ENCODE assay signal across 1 cellular context in genomic region chr16:401468-402348, GRCh38.
TF ChIP-seq lines count a peak whose summit lies in the region.

A gene with protein sequence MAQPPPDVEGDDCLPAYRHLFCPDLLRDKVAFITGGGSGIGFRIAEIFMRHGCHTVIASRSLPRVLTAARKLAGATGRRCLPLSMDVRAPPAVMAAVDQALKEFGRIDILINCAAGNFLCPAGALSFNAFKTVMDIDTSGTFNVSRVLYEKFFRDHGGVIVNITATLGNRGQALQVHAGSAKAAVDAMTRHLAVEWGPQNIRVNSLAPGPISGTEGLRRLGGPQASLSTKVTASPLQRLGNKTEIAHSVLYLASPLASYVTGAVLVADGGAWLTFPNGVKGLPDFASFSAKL (plus strand): TSS chr16:401885. CDS start chr16:401964, 79 bp downstream.

TF ChIP-seq in HepG2, 621 proteins besides CTCF, POLR2A, EP300 and RAD21 (continued from another document and continues in another):
- TF ChIP-seq SOX13 (IDR thresholded peaks at IDR 0.05) = no peak
- TF ChIP-seq SOX13 (CRISPR knock-in tag; conservative IDR thresholded peaks at IDR 0.05 in 1 of 2, IDR thresholded peaks at IDR 0.05 in 1 of 2) = no peak; a peak in 1 of 4 replicates
- peak; percentile 29; the same call in 1 of the 2 replicates for TF ChIP-seq ZNF790 (CRISPR knock-in tag; IDR thresholded peaks at IDR 0.05; ENCODE audit: borderline replicate concordance)
- peak; percentile 4; the same call in 1 of the 2 replicates for TF ChIP-seq CEBPG (CRISPR knock-in tag; IDR thresholded peaks at IDR 0.05)
- TF ChIP-seq ZNF580 (CRISPR knock-in tag; IDR thresholded peaks at IDR 0.05; ENCODE audit: borderline replicate concordance, low read depth) = 0 out of 2 replicates have a peak, but pooled peaks have one; percentile 47
- TF ChIP-seq, protein P1, sequence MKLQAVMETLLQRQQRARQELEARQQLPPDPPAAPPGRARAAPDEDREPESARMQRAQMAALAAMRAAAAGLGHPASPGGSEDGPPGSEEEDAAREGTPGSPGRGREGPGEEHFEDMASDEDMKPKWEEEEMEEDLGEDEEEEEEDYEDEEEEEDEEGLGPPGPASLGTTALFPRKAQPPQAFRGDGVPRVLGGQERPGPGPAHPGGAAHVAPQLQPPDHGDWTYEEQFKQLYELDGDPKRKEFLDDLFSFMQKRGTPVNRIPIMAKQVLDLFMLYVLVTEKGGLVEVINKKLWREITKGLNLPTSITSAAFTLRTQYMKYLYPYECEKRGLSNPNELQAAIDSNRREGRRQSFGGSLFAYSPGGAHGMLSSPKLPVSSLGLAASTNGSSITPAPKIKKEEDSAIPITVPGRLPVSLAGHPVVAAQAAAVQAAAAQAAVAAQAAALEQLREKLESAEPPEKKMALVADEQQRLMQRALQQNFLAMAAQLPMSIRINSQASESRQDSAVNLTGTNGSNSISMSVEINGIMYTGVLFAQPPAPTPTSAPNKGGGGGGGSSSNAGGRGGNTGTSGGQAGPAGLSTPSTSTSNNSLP (IDR thresholded peaks at IDR 0.05; ENCODE audit: low read depth, low read length) = no peak
- no peak for TF ChIP-seq DNMT3B (CRISPR knock-in tag; conservative IDR thresholded peaks at IDR 0.05)
- 0 out of 2 replicates have a peak, but pooled peaks have one; percentile 12 for TF ChIP-seq POGZ (CRISPR knock-in tag; IDR thresholded peaks at IDR 0.05)
- TF ChIP-seq TBX2 (CRISPR knock-in tag; IDR thresholded peaks at IDR 0.05; ENCODE audit: borderline replicate concordance) = peak; percentile 83
- TF ChIP-seq MED13 (CRISPR knock-in tag; IDR thresholded peaks at IDR 0.05) = peak; percentile 36; the same call in 1 of the 2 replicates
- 0 out of 2 replicates have a peak, but pooled peaks have one; percentile 17 for TF ChIP-seq KDM1A (CRISPR knock-in tag; IDR thresholded peaks at IDR 0.05)
- TF ChIP-seq MXD4 (CRISPR knock-in tag; IDR thresholded peaks at IDR 0.05) = 0 out of 2 replicates have a peak, but pooled peaks have one; percentile 31
- TF ChIP-seq ATF4 (CRISPR knock-in tag; IDR thresholded peaks at IDR 0.05) = 0 out of 4 replicates have a peak, but pooled peaks of 1 of the 2 experiments have one; percentile 7
- TF ChIP-seq ZNF296 (CRISPR knock-in tag; conservative IDR thresholded peaks at IDR 0.05) = no peak
- peak; percentile 31; the same call in 1 of the 2 replicates for TF ChIP-seq ZNF205 (CRISPR knock-in tag; IDR thresholded peaks at IDR 0.05)
- peak; percentile 86 for TF ChIP-seq UBTF (CRISPR knock-in tag; IDR thresholded peaks at IDR 0.05)
- TF ChIP-seq, protein P2, sequence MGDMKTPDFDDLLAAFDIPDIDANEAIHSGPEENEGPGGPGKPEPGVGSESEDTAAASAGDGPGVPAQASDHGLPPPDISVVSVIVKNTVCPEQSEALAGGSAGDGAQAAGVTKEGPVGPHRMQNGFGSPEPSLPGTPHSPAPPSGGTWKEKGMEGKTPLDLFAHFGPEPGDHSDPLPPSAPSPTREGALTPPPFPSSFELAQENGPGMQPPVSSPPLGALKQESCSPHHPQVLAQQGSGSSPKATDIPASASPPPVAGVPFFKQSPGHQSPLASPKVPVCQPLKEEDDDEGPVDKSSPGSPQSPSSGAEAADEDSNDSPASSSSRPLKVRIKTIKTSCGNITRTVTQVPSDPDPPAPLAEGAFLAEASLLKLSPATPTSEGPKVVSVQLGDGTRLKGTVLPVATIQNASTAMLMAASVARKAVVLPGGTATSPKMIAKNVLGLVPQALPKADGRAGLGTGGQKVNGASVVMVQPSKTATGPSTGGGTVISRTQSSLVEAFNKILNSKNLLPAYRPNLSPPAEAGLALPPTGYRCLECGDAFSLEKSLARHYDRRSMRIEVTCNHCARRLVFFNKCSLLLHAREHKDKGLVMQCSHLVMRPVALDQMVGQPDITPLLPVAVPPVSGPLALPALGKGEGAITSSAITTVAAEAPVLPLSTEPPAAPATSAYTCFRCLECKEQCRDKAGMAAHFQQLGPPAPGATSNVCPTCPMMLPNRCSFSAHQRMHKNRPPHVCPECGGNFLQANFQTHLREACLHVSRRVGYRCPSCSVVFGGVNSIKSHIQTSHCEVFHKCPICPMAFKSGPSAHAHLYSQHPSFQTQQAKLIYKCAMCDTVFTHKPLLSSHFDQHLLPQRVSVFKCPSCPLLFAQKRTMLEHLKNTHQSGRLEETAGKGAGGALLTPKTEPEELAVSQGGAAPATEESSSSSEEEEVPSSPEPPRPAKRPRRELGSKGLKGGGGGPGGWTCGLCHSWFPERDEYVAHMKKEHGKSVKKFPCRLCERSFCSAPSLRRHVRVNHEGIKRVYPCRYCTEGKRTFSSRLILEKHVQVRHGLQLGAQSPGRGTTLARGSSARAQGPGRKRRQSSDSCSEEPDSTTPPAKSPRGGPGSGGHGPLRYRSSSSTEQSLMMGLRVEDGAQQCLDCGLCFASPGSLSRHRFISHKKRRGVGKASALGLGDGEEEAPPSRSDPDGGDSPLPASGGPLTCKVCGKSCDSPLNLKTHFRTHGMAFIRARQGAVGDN (CRISPR knock-in tag; IDR thresholded peaks at IDR 0.05) = peak; percentile 83
- no peak for TF ChIP-seq ZNF136 (CRISPR knock-in tag; IDR thresholded peaks at IDR 0.05; ENCODE audit: low read depth)
- no peak for TF ChIP-seq KMT2B (CRISPR knock-in tag; IDR thresholded peaks at IDR 0.05)
- peak; percentile 63; the same call in 1 of the 3 replicates for TF ChIP-seq MXI1 (IDR thresholded peaks at IDR 0.05; ENCODE audit: borderline replicate concordance, low read depth, low read length)
- TF ChIP-seq ZNF850 (CRISPR knock-in tag; conservative IDR thresholded peaks at IDR 0.05) = 0 out of 2 replicates have a peak, but pooled peaks have one; percentile 45
- TF ChIP-seq ADNP (CRISPR knock-in tag; IDR thresholded peaks at IDR 0.05) = peak; percentile 39; the same call in 1 of the 2 replicates
- TF ChIP-seq, protein P3, sequence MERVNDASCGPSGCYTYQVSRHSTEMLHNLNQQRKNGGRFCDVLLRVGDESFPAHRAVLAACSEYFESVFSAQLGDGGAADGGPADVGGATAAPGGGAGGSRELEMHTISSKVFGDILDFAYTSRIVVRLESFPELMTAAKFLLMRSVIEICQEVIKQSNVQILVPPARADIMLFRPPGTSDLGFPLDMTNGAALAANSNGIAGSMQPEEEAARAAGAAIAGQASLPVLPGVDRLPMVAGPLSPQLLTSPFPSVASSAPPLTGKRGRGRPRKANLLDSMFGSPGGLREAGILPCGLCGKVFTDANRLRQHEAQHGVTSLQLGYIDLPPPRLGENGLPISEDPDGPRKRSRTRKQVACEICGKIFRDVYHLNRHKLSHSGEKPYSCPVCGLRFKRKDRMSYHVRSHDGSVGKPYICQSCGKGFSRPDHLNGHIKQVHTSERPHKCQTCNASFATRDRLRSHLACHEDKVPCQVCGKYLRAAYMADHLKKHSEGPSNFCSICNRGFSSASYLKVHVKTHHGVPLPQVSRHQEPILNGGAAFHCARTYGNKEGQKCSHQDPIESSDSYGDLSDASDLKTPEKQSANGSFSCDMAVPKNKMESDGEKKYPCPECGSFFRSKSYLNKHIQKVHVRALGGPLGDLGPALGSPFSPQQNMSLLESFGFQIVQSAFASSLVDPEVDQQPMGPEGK (CRISPR knock-in tag; IDR thresholded peaks at IDR 0.05) = peak; percentile 67
- TF ChIP-seq USF2 (IDR thresholded peaks at IDR 0.05; ENCODE audit: low read depth, low read length) = no peak
- TF ChIP-seq USF2 (CRISPR knock-in tag; IDR thresholded peaks at IDR 0.05; ENCODE audit: borderline replicate concordance) = peak; percentile 26; the same call in 1 of the 2 replicates
- TF ChIP-seq HOXA3 (CRISPR knock-in tag; IDR thresholded peaks at IDR 0.05) = peak; percentile 35
- TF ChIP-seq, protein P4, sequence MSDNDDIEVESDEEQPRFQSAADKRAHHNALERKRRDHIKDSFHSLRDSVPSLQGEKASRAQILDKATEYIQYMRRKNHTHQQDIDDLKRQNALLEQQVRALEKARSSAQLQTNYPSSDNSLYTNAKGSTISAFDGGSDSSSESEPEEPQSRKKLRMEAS (IDR thresholded peaks at IDR 0.05) = peak; percentile 73
- TF ChIP-seq PHF21A (CRISPR knock-in tag; IDR thresholded peaks at IDR 0.05) = no peak; the same call in 1 of the 2 replicates
- TF ChIP-seq ATF7 (IDR thresholded peaks at IDR 0.05) = no peak
- no peak for TF ChIP-seq ATF7 (CRISPR knock-in tag; IDR thresholded peaks at IDR 0.05)
- TF ChIP-seq CCDC6 (CRISPR knock-in tag; IDR thresholded peaks at IDR 0.05) = peak; percentile 36; the same call in 1 of the 2 replicates
- TF ChIP-seq ZNF264 (CRISPR knock-in tag; IDR thresholded peaks at IDR 0.05) = 0 out of 2 replicates have a peak, but pooled peaks have one; percentile 47
- TF ChIP-seq PTBP1 (IDR thresholded peaks at IDR 0.05; ENCODE audit: low read depth, low read length, poor library complexity, severe bottlenecking) = no peak
- peak; percentile 40 for TF ChIP-seq STAG1 (CRISPR knock-in tag; IDR thresholded peaks at IDR 0.05)
- TF ChIP-seq ZSCAN9 (CRISPR knock-in tag; IDR thresholded peaks at IDR 0.05; ENCODE audit: borderline replicate concordance) = 0 out of 2 replicates have a peak, but pooled peaks have one; percentile 16
- peak; percentile 81 for TF ChIP-seq ZFX (CRISPR knock-in tag; IDR thresholded peaks at IDR 0.05; ENCODE audit: low read depth)
- no peak; the same call in 1 of the 2 replicates for TF ChIP-seq ARNTL (CRISPR knock-in tag; IDR thresholded peaks at IDR 0.05)
- TF ChIP-seq, protein P5, sequence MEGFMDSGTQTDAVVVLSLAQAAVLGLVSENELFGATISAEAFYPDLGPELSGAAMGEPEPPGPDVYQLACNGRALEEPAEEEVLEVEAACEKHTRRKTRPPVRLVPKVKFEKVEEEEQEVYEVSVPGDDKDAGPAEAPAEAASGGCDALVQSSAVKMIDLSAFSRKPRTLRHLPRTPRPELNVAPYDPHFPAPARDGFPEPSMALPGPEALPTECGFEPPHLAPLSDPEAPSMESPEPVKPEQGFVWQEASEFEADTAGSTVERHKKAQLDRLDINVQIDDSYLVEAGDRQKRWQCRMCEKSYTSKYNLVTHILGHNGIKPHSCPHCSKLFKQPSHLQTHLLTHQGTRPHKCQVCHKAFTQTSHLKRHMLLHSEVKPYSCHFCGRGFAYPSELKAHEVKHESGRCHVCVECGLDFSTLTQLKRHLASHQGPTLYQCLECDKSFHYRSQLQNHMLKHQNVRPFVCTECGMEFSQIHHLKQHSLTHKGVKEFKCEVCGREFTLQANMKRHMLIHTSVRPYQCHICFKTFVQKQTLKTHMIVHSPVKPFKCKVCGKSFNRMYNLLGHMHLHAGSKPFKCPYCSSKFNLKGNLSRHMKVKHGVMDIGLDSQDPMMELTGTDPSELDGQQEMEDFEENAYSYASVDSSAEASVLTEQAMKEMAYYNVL (CRISPR knock-in tag; IDR thresholded peaks at IDR 0.05; ENCODE audit: borderline replicate concordance) = peak; percentile 55; the same call in 1 of the 2 replicates
- peak; percentile 81 for TF ChIP-seq ZNF772 (CRISPR knock-in tag; IDR thresholded peaks at IDR 0.05)
- TF ChIP-seq ZNF777 (CRISPR knock-in tag; IDR thresholded peaks at IDR 0.05) = peak; percentile 98
- TF ChIP-seq TSC22D2 (CRISPR knock-in tag; IDR thresholded peaks at IDR 0.05; ENCODE audit: borderline replicate concordance) = peak; percentile 41; the same call in 1 of the 2 replicates
- 0 out of 2 replicates have a peak, but pooled peaks have one; percentile 67 for TF ChIP-seq HES4 (CRISPR knock-in tag; IDR thresholded peaks at IDR 0.05; ENCODE audit: borderline replicate concordance)
- peak; percentile 18; the same call in 1 of the 2 replicates for TF ChIP-seq ZNF740 (CRISPR knock-in tag; IDR thresholded peaks at IDR 0.05)
- TF ChIP-seq ZNF713 (CRISPR knock-in tag; IDR thresholded peaks at IDR 0.05) = no peak
- TF ChIP-seq ZNF430 (CRISPR knock-in tag; IDR thresholded peaks at IDR 0.05) = 0 out of 2 replicates have a peak, but pooled peaks have one; percentile 55
- TF ChIP-seq PRMT3 (CRISPR knock-in tag; IDR thresholded peaks at IDR 0.05; ENCODE audit: borderline replicate concordance, low read depth) = peak; percentile 59; the same call in 1 of the 2 replicates
- TF ChIP-seq ZNF589 (CRISPR knock-in tag; conservative IDR thresholded peaks at IDR 0.05) = peak; percentile 74; the same call in 1 of the 2 replicates
